ENCODE assay signal across 9 cellular contexts in genomic region chr17:40818343-40818732, GRCh38. TPM values are rescaled to one million over a fixed set of nuclear protein-coding genes. Genes with fewer than 3 reads are reported as not detected.
A peak's percentile ranks its signal among the peaks of the same experiment; 100 is the strongest.
DNase-seq lines count a peak whose midpoint lies in the region; ATAC-seq, FAIRE-seq and TF ChIP-seq lines count a peak whose summit lies in the region.
"Had no signal": no experiment of that assay in that cellular context is flagged by ENCODE, and none has a peak within 500 bp of the region (broad histone marks: within the 10 kb centered on the region; RNA-seq: fewer than 3 reads in every experiment).

No MANE protein-coding gene starts in this region.

- H3K27me3 ChIP-seq in BE2C: no peaks in the 10 kb centered on the region; the same call in 1 of the 2 replicates

- no peak for TF ChIP-seq CTCF in BE2C (IDR thresholded peaks at IDR 0.05; ENCODE audit: low read depth, low read length)

- peaks cover 23% of the 10 kb centered on the region for H3K9me3 Mint-ChIP-seq in dendritic cell treated with granulocyte-macrophage colony-stimulating factor and Interleukin-4, amounts not matched to agents 40 ng/mL and 50 ng/mL, for 4 days
- peaks cover 3% of the 10 kb centered on the region for H3K9me3 Mint-ChIP-seq in natural killer cell treated with Interleukin-12 subunit alpha and Interleukin-12 subunit beta and Interleukin-15 and Interleukin-18, amount 100 ng/mL, for 72 hours

- DNase-seq in BE2C: no peak
- DNase-seq in M059J (ENCODE audit: low read depth): peak; percentile 6
- no peak for DNase-seq in natural killer cell treated with Interleukin-12 subunit alpha and Interleukin-12 subunit beta and Interleukin-15 and Interleukin-18, amount 100 ng/mL, for 72 hours (ENCODE audit: low spot score)
- no peak for DNase-seq in GM12891 (ENCODE audit: insufficient read length, low spot score)
- DNase-seq in NCI-H2196 (lab: John Stamatoyannopoulos, UW; ENCODE audit: unreplicated experiment): no peak
- no peak for DNase-seq in NCI-H345 treated with DMSO at 0.1 percent for 48 hours (lab: John Stamatoyannopoulos, UW; ENCODE audit: unreplicated experiment)

- peaks cover 15% of the 10 kb centered on the region for H3K36me3 Mint-ChIP-seq in dendritic cell treated with granulocyte-macrophage colony-stimulating factor and Interleukin-4, amounts not matched to agents 40 ng/mL and 50 ng/mL, for 4 days (ENCODE audit: low read depth)
- peaks cover 34% of the 10 kb centered on the region for H3K36me3 Mint-ChIP-seq in natural killer cell treated with Interleukin-12 subunit alpha and Interleukin-12 subunit beta and Interleukin-15 and Interleukin-18, amount 100 ng/mL, for 72 hours

- H3K4me1 ChIP-seq in BE2C: no peaks in the 10 kb centered on the region

- peak overlapping the region; percentile 72 for H3K4me3 Mint-ChIP-seq in dendritic cell treated with granulocyte-macrophage colony-stimulating factor and Interleukin-4, amounts not matched to agents 40 ng/mL and 50 ng/mL, for 4 days
- peak overlapping the region; percentile 92 for H3K4me3 Mint-ChIP-seq in natural killer cell treated with Interleukin-12 subunit alpha and Interleukin-12 subunit beta and Interleukin-15 and Interleukin-18, amount 100 ng/mL, for 72 hours

- intact Hi-C loops in dendritic cell treated with granulocyte-macrophage colony-stimulating factor and Interleukin-4, amounts not matched to agents 40 ng/mL and 50 ng/mL, for 4 days (cut with micrococcal nuclease): no loop called here

- peak overlapping the region; percentile 65 for H3K27ac Mint-ChIP-seq in dendritic cell treated with granulocyte-macrophage colony-stimulating factor and Interleukin-4, amounts not matched to agents 40 ng/mL and 50 ng/mL, for 4 days
- peak overlapping the region; percentile 86 to 95 for H3K27ac Mint-ChIP-seq in natural killer cell treated with Interleukin-12 subunit alpha and Interleukin-12 subunit beta and Interleukin-15 and Interleukin-18, amount 100 ng/mL, for 72 hours

- H3K27me3 Mint-ChIP-seq in dendritic cell treated with granulocyte-macrophage colony-stimulating factor and Interleukin-4, amounts not matched to agents 40 ng/mL and 50 ng/mL, for 4 days: peaks cover 45% of the 10 kb centered on the region
- peaks cover 10 to 22% of the 10 kb centered on the region in 2 donors for H3K27me3 Mint-ChIP-seq in natural killer cell treated with Interleukin-12 subunit alpha and Interleukin-12 subunit beta and Interleukin-15 and Interleukin-18, amount 100 ng/mL, for 72 hours

- no peak for TF ChIP-seq POLR2A in GM12891 (IDR thresholded peaks at IDR 0.05; ENCODE audit: low read depth, low read length)

- no peaks in the 10 kb centered on the region for H3K9me3 ChIP-seq in BE2C

- ATAC-seq in natural killer cell treated with Interleukin-12 subunit alpha and Interleukin-12 subunit beta and Interleukin-15 and Interleukin-18, amount 100 ng/mL, for 72 hours: no peak
- ATAC-seq in GM21723 (IDR thresholded peaks at IDR 0.05; ENCODE audit: unreplicated experiment): no peak

- no peak for FAIRE-seq in GM12891 (lab: Jason Lieb, UNC)

- H3K4me1 Mint-ChIP-seq in dendritic cell treated with granulocyte-macrophage colony-stimulating factor and Interleukin-4, amounts not matched to agents 40 ng/mL and 50 ng/mL, for 4 days (ENCODE audit: low read depth): no peaks in the 10 kb centered on the region
- H3K4me1 Mint-ChIP-seq in natural killer cell treated with Interleukin-12 subunit alpha and Interleukin-12 subunit beta and Interleukin-15 and Interleukin-18, amount 100 ng/mL, for 72 hours (ENCODE audit: low read depth in 2 of 2): peaks cover 9 to 24% of the 10 kb centered on the region in 2 donors

- peak overlapping the region; percentile 85 for H3K4me3 ChIP-seq in BE2C (ENCODE audit: low read depth, low read length)

- H3K36me3 ChIP-seq in BE2C: no peaks in the 10 kb centered on the region

TF ChIP-seq in GM12891, 5 proteins besides CTCF, POLR2A, EP300 and RAD21:
- no peak for TF ChIP-seq POU2F2 (IDR thresholded peaks at IDR 0.05; ENCODE audit: low read depth, low read length)
- TF ChIP-seq POLR2AphosphoS5 (IDR thresholded peaks at IDR 0.05; ENCODE audit: low read depth, low read length): no peak
- no peak for TF ChIP-seq PAX5 (IDR thresholded peaks at IDR 0.05; ENCODE audit: insufficient read depth, low read length, severe bottlenecking)
- no peak for TF ChIP-seq SPI1 (IDR thresholded peaks at IDR 0.05; ENCODE audit: low read depth, low read length)
- TF ChIP-seq TAF1 (IDR thresholded peaks at IDR 0.05; ENCODE audit: low read depth, low read length): no peak

RNA-seq across cellular contexts. Expression of gene KRT10, which starts 4.1 kb away (rescaled TPM):
- polyA plus RNA-seq in BE2C (2012; ENCODE audit: insufficient read depth, insufficient read length, low read depth): 135 TPM
- 42.0 and 66.9 TPM in 2 replicates for total RNA-seq in M059J (2014; rRNA removed; shearing (Covaris generic))
- 10 to 100 TPM; 26.8 to 42.3 TPM for total RNA-seq in natural killer cell treated with Interleukin-12 subunit alpha and Interleukin-12 subunit beta and Interleukin-15 and Interleukin-18, amount 100 ng/mL, for 72 hours
- 20.6 TPM for polyA plus RNA-seq in GM12891 (2012; ENCODE audit: low read depth, missing spikeins)

RNA-seq across cellular contexts. Expression of gene KRT28, which starts 18.6 kb away (rescaled TPM):
- not detected for polyA plus RNA-seq in BE2C (2012; ENCODE audit: insufficient read depth, insufficient read length, low read depth)
- total RNA-seq in M059J (2014; rRNA removed; shearing (Covaris generic)): not detected in 2 replicates
- total RNA-seq in natural killer cell treated with Interleukin-12 subunit alpha and Interleukin-12 subunit beta and Interleukin-15 and Interleukin-18, amount 100 ng/mL, for 72 hours: not detected
- polyA plus RNA-seq in GM12891 (2012; ENCODE audit: low read depth, missing spikeins): not detected
- total RNA-seq: dermis microvascular lymphatic vessel endothelial cell had no signal

RNA-seq across cellular contexts. Expression of gene KRT27, which starts 36.0 kb away (rescaled TPM):
- polyA plus RNA-seq in BE2C (2012; ENCODE audit: insufficient read depth, insufficient read length, low read depth): not detected
- not detected in 2 replicates for total RNA-seq in M059J (2014; rRNA removed; shearing (Covaris generic))
- total RNA-seq in natural killer cell treated with Interleukin-12 subunit alpha and Interleukin-12 subunit beta and Interleukin-15 and Interleukin-18, amount 100 ng/mL, for 72 hours: not detected
- not detected for polyA plus RNA-seq in GM12891 (2012; ENCODE audit: low read depth, missing spikeins)
- total RNA-seq: dermis microvascular lymphatic vessel endothelial cell had no signal

RNA-seq across cellular contexts. Expression of gene KRT26, which starts 46.3 kb away (rescaled TPM):
- not detected for polyA plus RNA-seq in BE2C (2012; ENCODE audit: insufficient read depth, insufficient read length, low read depth)
- not detected in 2 replicates for total RNA-seq in M059J (2014; rRNA removed; shearing (Covaris generic))
- total RNA-seq in natural killer cell treated with Interleukin-12 subunit alpha and Interleukin-12 subunit beta and Interleukin-15 and Interleukin-18, amount 100 ng/mL, for 72 hours: not detected
- polyA plus RNA-seq in GM12891 (2012; ENCODE audit: low read depth, missing spikeins): not detected
- total RNA-seq: dermis microvascular lymphatic vessel endothelial cell had no signal

RNA-seq across cellular contexts. Expression of gene KRT12, which starts 48.7 kb away (rescaled TPM):
- polyA plus RNA-seq in BE2C (2012; ENCODE audit: insufficient read depth, insufficient read length, low read depth): 0.74 TPM
- total RNA-seq in M059J (2014; rRNA removed; shearing (Covaris generic)): not detected in 2 replicates
- not detected for total RNA-seq in natural killer cell treated with Interleukin-12 subunit alpha and Interleukin-12 subunit beta and Interleukin-15 and Interleukin-18, amount 100 ng/mL, for 72 hours
- not detected for polyA plus RNA-seq in GM12891 (2012; ENCODE audit: low read depth, missing spikeins)
- total RNA-seq: dermis microvascular lymphatic vessel endothelial cell had no signal
